In genomic region chr1:36489258-36490051, GRCh38 we compare ENCODE assay signal across 15 cellular contexts. TPM values are rescaled to one million over a fixed set of nuclear protein-coding genes. Genes with fewer than 3 reads are reported as not detected.
DNase-seq lines count a peak whose midpoint lies in the region; ATAC-seq, FAIRE-seq and TF ChIP-seq lines count a peak whose summit lies in the region.
"Not testable (repeated sequence)": the region's sequence is repeated elsewhere in the genome, so short reads cannot be mapped to it uniquely, and the experiment has no call there.
"Had no signal": no experiment of that assay in that cellular context is flagged by ENCODE, and none has a peak within 500 bp of the region (broad histone marks: within the 10 kb centered on the region; RNA-seq: fewer than 3 reads in every experiment).

No MANE protein-coding gene starts in this region.

- H2AK5ac ChIP-seq in mesendoderm (ENCODE audit: low read length) = not testable (repeated sequence)

- not testable (repeated sequence) for H3K4me3 Mint-ChIP-seq in CD14-positive monocyte

- H2AFZ ChIP-seq in K562 (ENCODE audit: low read depth, low read length); hepatocyte: not testable (repeated sequence)

- not testable (repeated sequence) for H2BK120ac ChIP-seq in mesendoderm (ENCODE audit: low read depth, low read length)

- H3K27ac ChIP-seq in HL-60 (replicated peaks) = peak overlapping the region; percentile 28
- not testable (repeated sequence) for H3K27ac ChIP-seq in K562 (ENCODE audit: extremely low read depth, low read depth, low read length); sigmoid colon
- peak overlapping the region; percentile 74 for H3K27ac ChIP-seq in hepatocyte
- peak overlapping the region; percentile 45 for H3K27ac ChIP-seq in mesendoderm (ENCODE audit: low read depth, low read length)
- peak overlapping the region; percentile 92 for H3K27ac ChIP-seq in neutrophil

- H3K79me1 ChIP-seq in mesendoderm (ENCODE audit: low read length) = not testable (repeated sequence)

- CTCF ChIA-PET in K562 (lab: Yijun Ruan, JAX; ENCODE audit: low intra/inter-chr PET ratio) = not testable (repeated sequence)

- not testable (repeated sequence) for H3K9me1 ChIP-seq in K562 (ENCODE audit: control insufficient read depth, insufficient read depth, low read length)

- H4K8ac ChIP-seq in mesendoderm (ENCODE audit: low read depth, low read length) = not testable (repeated sequence)

- H4K5ac ChIP-seq in mesendoderm (ENCODE audit: low read length) = not testable (repeated sequence)

- 21% methylated on average over 10 of the region's 10 CpGs for WGBS in K562 (ENCODE audit: insufficient coverage, low coverage, missing lambda C conversion rate)
- WGBS in hepatocyte (ENCODE audit: low lambda C conversion rate, missing lambda C conversion rate) = 46% methylated on average over 10 of the region's 10 CpGs
- WGBS in mesendoderm (ENCODE audit: extremely low coverage, insufficient coverage, low lambda C conversion rate) = no CpG with 5 or more reads among the region's 10 CpGs
- WGBS in sigmoid colon, 2 donors = 67 to 77% methylated on average over 10 of the region's 10 CpGs

- H3K18ac ChIP-seq in mesendoderm (ENCODE audit: low read length) = not testable (repeated sequence)

- H3K27ac Mint-ChIP-seq in CD14-positive monocyte = peak overlapping the region in 5 of 7 donors; percentile 8 to 98 (median 53)

- TF ChIP-seq RAD21 in K562 (CRISPR knock-in tag; conservative IDR thresholded peaks at IDR 0.05 in 1 of 2, IDR thresholded peaks at IDR 0.05 in 1 of 2) = not testable (repeated sequence)

- H3K9me3 Mint-ChIP-seq in CD14-positive monocyte = not testable (repeated sequence)

- H3K27me3 ChIP-seq in HL-60 (ENCODE audit: insufficient read depth, poor library complexity, severe bottlenecking); K562 (ENCODE audit: control insufficient read depth in 2 of 2, insufficient read depth in 2 of 2, low read length in 2 of 2); hepatocyte; mesendoderm (ENCODE audit: insufficient read depth, low read length, poor library complexity); neutrophil; sigmoid colon: not testable (repeated sequence)

- not testable (repeated sequence) for H3K4me3 ChIP-seq in HL-60 (replicated peaks; ENCODE audit: insufficient read depth, low read length); K562; hepatocyte; mesendoderm (ENCODE audit: low read length); sigmoid colon
- H3K4me3 ChIP-seq in neutrophil (ENCODE audit: low read depth in 1 of 2, low read length in 1 of 2) = peak overlapping the region in 1 of 2 experiments; percentile 88

- not testable (repeated sequence) for H3K4me2 ChIP-seq in K562 (ENCODE audit: insufficient read depth, low read length); hepatocyte; mesendoderm (ENCODE audit: low read length)

- not testable (repeated sequence) for H3K36me3 Mint-ChIP-seq in CD14-positive monocyte

- intact Hi-C loops in CD14-positive monocyte (cut with micrococcal nuclease); K562 (cut with micrococcal nuclease); sigmoid colon (cut with DNase I): not testable (repeated sequence)

- TF ChIP-seq EP300 in K562 (IDR thresholded peaks at IDR 0.05; ENCODE audit: low read length); sigmoid colon (IDR thresholded peaks at IDR 0.05): not testable (repeated sequence)

- H3K4ac ChIP-seq in mesendoderm (ENCODE audit: low read depth, low read length) = not testable (repeated sequence)

- H3K4me1 Mint-ChIP-seq in CD14-positive monocyte = peaks cover 58% of the 10 kb centered on the region

- not testable (repeated sequence) for BruUV-seq in K562 (replicated peaks; lab: Mats Ljungman, UMichigan)

- POLR2A ChIA-PET in K562 (lab: Yijun Ruan, JAX) = not testable (repeated sequence)

- H3K79me2 ChIP-seq in K562 (ENCODE audit: control insufficient read depth, insufficient read depth, low read length); hepatocyte; mesendoderm (ENCODE audit: control insufficient read depth, insufficient read depth, low read length): not testable (repeated sequence)

- not testable (repeated sequence) for H3K9ac ChIP-seq in K562 (ENCODE audit: insufficient read depth in 1 of 2, low read depth in 2 of 2, low read length in 2 of 2); mesendoderm (ENCODE audit: low read length)

- H3K56ac ChIP-seq in mesendoderm (ENCODE audit: low read length) = not testable (repeated sequence)

- peaks cover 28 to 33% of the 10 kb centered on the region in 2 experiments for H3K4me1 ChIP-seq in K562 (replicated peaks in 1 of 2; ENCODE audit: control insufficient read depth in 2 of 2, insufficient read depth in 2 of 2, low read length in 2 of 2)
- not testable (repeated sequence) for H3K4me1 ChIP-seq in hepatocyte (ENCODE audit: insufficient read depth); mesendoderm (ENCODE audit: control insufficient read depth, low read depth, low read length); sigmoid colon
- H3K4me1 ChIP-seq in neutrophil (ENCODE audit: control insufficient read depth in 1 of 2, insufficient read depth in 1 of 2, low read depth in 1 of 2, low read length in 1 of 2) = peaks cover 59 to 63% of the 10 kb centered on the region in 2 experiments

- not testable (repeated sequence) for H3K27me3 Mint-ChIP-seq in CD14-positive monocyte (ENCODE audit: low read depth in 3 of 3)

- TF ChIP-seq CTCF in CD14-positive monocyte (IDR thresholded peaks at IDR 0.05); HL-60 (IDR thresholded peaks at IDR 0.05; ENCODE audit: insufficient read depth, low read length); K562 (IDR thresholded peaks at IDR 0.05 in 2 of 3, conservative IDR thresholded peaks at IDR 0.05 in 1 of 3; ENCODE audit: insufficient read depth in 2 of 3, low read depth in 1 of 3, low read length in 3 of 3); hepatocyte (IDR thresholded peaks at IDR 0.05; ENCODE audit: poor library complexity); neutrophil (IDR thresholded peaks at IDR 0.05); sigmoid colon (IDR thresholded peaks at IDR 0.05): not testable (repeated sequence)

- not testable (repeated sequence) for H2BK5ac ChIP-seq in mesendoderm (ENCODE audit: low read length)

- H4K20me1 ChIP-seq in K562 (replicated peaks; ENCODE audit: control insufficient read depth, insufficient read depth, low read length); hepatocyte (ENCODE audit: insufficient read depth, poor library complexity, severe bottlenecking): not testable (repeated sequence)

- H3K23ac ChIP-seq in mesendoderm (ENCODE audit: low read length) = not testable (repeated sequence)

- not testable (repeated sequence) for H3K9me2 ChIP-seq in hepatocyte (replicated peaks; ENCODE audit: insufficient read depth)

- in situ Hi-C loops in K562 (cut with MboI) = not testable (repeated sequence)

- not testable (repeated sequence) for H2BK15ac ChIP-seq in mesendoderm (replicated peaks; ENCODE audit: low read depth)

- DNase-seq in CD14-positive monocyte (ENCODE audit: low spot score); K562 (ENCODE audit: extremely low read depth in 1 of 4, low spot score in 3 of 4); hepatocyte (ENCODE audit: low spot score); mesendoderm: not testable (repeated sequence)
- DNase-seq in HL-60 (ENCODE audit: low read depth in 1 of 2, low spot score in 1 of 2) = peak in 1 of 2 experiments; percentile 49
- DNase-seq in NCI-H82 (lab: John Stamatoyannopoulos, UW) = peak; percentile 28
- peak; percentile 11 for DNase-seq in sigmoid colon

- H3K36me3 ChIP-seq in K562 (ENCODE audit: control insufficient read depth, insufficient read depth, low read length); hepatocyte (replicated peaks; ENCODE audit: insufficient read depth, low read depth); mesendoderm (ENCODE audit: control insufficient read depth, insufficient read depth, low read length); neutrophil; sigmoid colon: not testable (repeated sequence)

- not testable (repeated sequence) for H3K9me3 ChIP-seq in K562 (replicated peaks; ENCODE audit: control insufficient read depth, insufficient read depth, low read depth, low read length); hepatocyte (ENCODE audit: low read depth); neutrophil; sigmoid colon

- TF ChIP-seq POLR2A in K562 (conservative IDR thresholded peaks at IDR 0.05); sigmoid colon (IDR thresholded peaks at IDR 0.05): not testable (repeated sequence)

- not testable (repeated sequence) for FAIRE-seq in K562 (lab: Jason Lieb, UNC)

- ATAC-seq in K562 = not testable (repeated sequence)

RNA-seq across cellular contexts. Expression of gene CSF3R, which starts 6.7 kb away (rescaled TPM):
- polyA plus RNA-seq in CD14-positive monocyte (100 to 1,000 TPM; 270 to 447 TPM), K562 (2011; rRNA removed) (0.21 and 0.57 TPM in 2 replicates), K562 (2014; fragmentation: Illumina TruSeq; extraction: Trizol) (0.40 and 0.48 TPM in 2 replicates), K562 (2014; fragmentation: Nextera tagmentation; extraction: Ambion mirVana) (under 1 TPM in 1 of 2 experiments, not detected in 1; 0.21 TPM), K562 (2014; rRNA removed) (0.50 and 0.86 TPM in 2 replicates), hepatocyte (22.3 and 31.1 TPM in 2 replicates), sigmoid colon (1 to 10 TPM; 3.9 to 4.2 (median 3.9) TPM)
- 2.6 and 2.7 TPM in 2 replicates for total RNA-seq in K562 (2011; cell fraction: chromatin; rRNA removed; ENCODE audit: low replicate concordance)
- 1.5 and 2.0 TPM in 2 replicates for total RNA-seq in K562 (2011; cell fraction: nucleolus; rRNA removed)
- total RNA-seq in K562 (2011; cell fraction: nucleoplasm; rRNA removed) = 0.95 and 1.7 TPM in 2 replicates
- total RNA-seq in K562 (2014; rRNA removed) (0.32 and 0.78 TPM in 2 replicates), K562 (2014; rRNA removed; fragmentation: Illumina TruSeq; extraction: Trizol) (0.03 and 0.22 TPM in 2 replicates), K562 (2015; rRNA removed; fragmentation: Illumina TruSeq; extraction: Trizol) (0.54 and 0.79 TPM in 2 replicates), K562 (2021) (0.25 and 0.71 TPM in 2 replicates), hepatocyte (11.6 and 19.7 TPM in 2 replicates), sigmoid colon (1 to 10 TPM; 7.5 to 9.1 (median 8.6) TPM)
- 0.18 and 0.35 TPM in 2 replicates for polyA plus RNA-seq in K562 (2011; cell fraction: cytosol; rRNA removed)
- polyA plus RNA-seq in K562 (2011; cell fraction: nucleus; rRNA removed) = 1.3 and 1.6 TPM in 2 replicates
- polyA plus RNA-seq in K562 (2012) = 0.92 and 13.0 TPM in 2 replicates
- 0.25 and 0.36 TPM in 2 replicates for polyA minus RNA-seq in K562 (2011; rRNA and poly(A)+ RNA removed)
- not detected in 2 replicates for polyA minus RNA-seq in K562 (2011; cell fraction: cytosol; rRNA and poly(A)+ RNA removed)
- polyA minus RNA-seq in K562 (2011; cell fraction: nucleus; rRNA and poly(A)+ RNA removed) = 0.78 and 1.3 TPM in 2 replicates
- 0.11 TPM for polyA plus RNA-seq in mesendoderm (2013, experiment 1 of 2)
- 0.31 TPM for polyA plus RNA-seq in mesendoderm (2013, experiment 2 of 2)
- total RNA-seq: A172, Calu3 had no signal
- polyA plus RNA-seq: A549; BJ; CD4-positive, alpha-beta memory T cell; CD8-positive, alpha-beta memory T cell had no signal

RNA-seq across cellular contexts. Expression of gene MRPS15, which starts 25.3 kb away (rescaled TPM):
- polyA plus RNA-seq in CD14-positive monocyte = 10 to 100 TPM; 66.4 to 68.1 TPM
- total RNA-seq in K562 (2011; cell fraction: chromatin; rRNA removed; ENCODE audit: low replicate concordance) = 49.1 and 50.5 TPM in 2 replicates
- 46.1 and 55.5 TPM in 2 replicates for total RNA-seq in K562 (2011; cell fraction: nucleolus; rRNA removed)
- 59.8 and 81.0 TPM in 2 replicates for total RNA-seq in K562 (2011; cell fraction: nucleoplasm; rRNA removed)
- total RNA-seq in K562 (2014; rRNA removed) = 209 and 251 TPM in 2 replicates
- 156 and 166 TPM in 2 replicates for total RNA-seq in K562 (2014; rRNA removed; fragmentation: Illumina TruSeq; extraction: Trizol)
- 148 and 156 TPM in 2 replicates for total RNA-seq in K562 (2015; rRNA removed; fragmentation: Illumina TruSeq; extraction: Trizol)
- 144 and 164 TPM in 2 replicates for total RNA-seq in K562 (2021)
- polyA plus RNA-seq in K562 (2011; rRNA removed) = 119 and 149 TPM in 2 replicates
- 89.3 and 95.0 TPM in 2 replicates for polyA plus RNA-seq in K562 (2011; cell fraction: cytosol; rRNA removed)
- polyA plus RNA-seq in K562 (2011; cell fraction: nucleus; rRNA removed) = 47.9 and 56.5 TPM in 2 replicates
- 112 and 119 TPM in 2 replicates for polyA plus RNA-seq in K562 (2012)
- polyA plus RNA-seq in K562 (2014; fragmentation: Illumina TruSeq; extraction: Trizol) = 223 and 237 TPM in 2 replicates
- 100 to 1,000 TPM in 1 of 2 experiments, 10 to 100 TPM in 1; 62.9 to 107 TPM for polyA plus RNA-seq in K562 (2014; fragmentation: Nextera tagmentation; extraction: Ambion mirVana)
- polyA plus RNA-seq in K562 (2014; rRNA removed) = 250 and 286 TPM in 2 replicates
- polyA minus RNA-seq in K562 (2011; rRNA and poly(A)+ RNA removed) = 79.2 and 97.3 TPM in 2 replicates
- 31.1 and 33.4 TPM in 2 replicates for polyA minus RNA-seq in K562 (2011; cell fraction: cytosol; rRNA and poly(A)+ RNA removed)
- 15.9 and 31.7 TPM in 2 replicates for polyA minus RNA-seq in K562 (2011; cell fraction: nucleus; rRNA and poly(A)+ RNA removed)
- total RNA-seq in hepatocyte = 63.2 and 77.4 TPM in 2 replicates
- polyA plus RNA-seq in hepatocyte = 127 and 136 TPM in 2 replicates
- 194 TPM for polyA plus RNA-seq in mesendoderm (2013, experiment 1 of 2)
- polyA plus RNA-seq in mesendoderm (2013, experiment 2 of 2) = 195 TPM
- 100 to 1,000 TPM in 1 of 4 donors, 10 to 100 TPM in 3; 70.3 to 115 (median 79.0) TPM for total RNA-seq in sigmoid colon
- 100 to 1,000 TPM in 2 of 3 donors, 10 to 100 TPM in 1; 81.1 to 103 (median 103) TPM for polyA plus RNA-seq in sigmoid colon

RNA-seq across cellular contexts. Expression of gene OSCP1, which starts 39.2 kb away (rescaled TPM):
- polyA plus RNA-seq in CD14-positive monocyte (under 1 TPM in 1 of 2 donors, not detected in 1; 0.82 TPM), K562 (2011; rRNA removed) (0.12 and 0.15 TPM in 2 replicates), K562 (2014; fragmentation: Illumina TruSeq; extraction: Trizol) (0.22 and 0.30 TPM in 2 replicates), K562 (2014; fragmentation: Nextera tagmentation; extraction: Ambion mirVana) (not detected), K562 (2014; rRNA removed) (not detected in 2 replicates), hepatocyte (5.8 and 7.6 TPM in 2 replicates), sigmoid colon (1 to 10 TPM in 2 of 3 donors, not detected in 1; 1.8 to 3.7 TPM)
- total RNA-seq in K562 (2011; cell fraction: chromatin; rRNA removed; ENCODE audit: low replicate concordance) = 0.74 TPM in 1 of 2 replicates, not detected in the other
- total RNA-seq in K562 (2011; cell fraction: nucleolus; rRNA removed) = not detected in 2 replicates
- not detected in 2 replicates for total RNA-seq in K562 (2011; cell fraction: nucleoplasm; rRNA removed)
- total RNA-seq in K562 (2014; rRNA removed) (0.36 TPM in 1 of 2 replicates, not detected in the other), K562 (2014; rRNA removed; fragmentation: Illumina TruSeq; extraction: Trizol) (not detected in 2 replicates), K562 (2015; rRNA removed; fragmentation: Illumina TruSeq; extraction: Trizol) (0.40 TPM in 1 of 2 replicates, not detected in the other), K562 (2021) (not detected in 2 replicates), hepatocyte (5.8 and 9.3 TPM in 2 replicates), sigmoid colon (10 to 100 TPM; 10.2 to 15.3 (median 10.7) TPM)
- 0.35 TPM in 1 of 2 replicates, not detected in the other for polyA plus RNA-seq in K562 (2011; cell fraction: cytosol; rRNA removed)
- 0.46 TPM in 1 of 2 replicates, not detected in the other for polyA plus RNA-seq in K562 (2011; cell fraction: nucleus; rRNA removed)
- polyA plus RNA-seq in K562 (2012) = 0.42 and 0.50 TPM in 2 replicates
- not detected in 2 replicates for polyA minus RNA-seq in K562 (2011; rRNA and poly(A)+ RNA removed)
- polyA minus RNA-seq in K562 (2011; cell fraction: cytosol; rRNA and poly(A)+ RNA removed) = not detected in 2 replicates
- polyA minus RNA-seq in K562 (2011; cell fraction: nucleus; rRNA and poly(A)+ RNA removed) = 0.33 TPM in 1 of 2 replicates, not detected in the other
- 1.8 TPM for polyA plus RNA-seq in mesendoderm (2013, experiment 1 of 2)
- polyA plus RNA-seq in mesendoderm (2013, experiment 2 of 2) = 2.2 TPM
- total RNA-seq: CD4-positive, CD25-positive, alpha-beta regulatory T cell had no signal
- polyA plus RNA-seq: CD8-positive, alpha-beta memory T cell had no signal
